Comparison of ENCODE assay signal across 8 cellular contexts in the genomic region with DNA sequence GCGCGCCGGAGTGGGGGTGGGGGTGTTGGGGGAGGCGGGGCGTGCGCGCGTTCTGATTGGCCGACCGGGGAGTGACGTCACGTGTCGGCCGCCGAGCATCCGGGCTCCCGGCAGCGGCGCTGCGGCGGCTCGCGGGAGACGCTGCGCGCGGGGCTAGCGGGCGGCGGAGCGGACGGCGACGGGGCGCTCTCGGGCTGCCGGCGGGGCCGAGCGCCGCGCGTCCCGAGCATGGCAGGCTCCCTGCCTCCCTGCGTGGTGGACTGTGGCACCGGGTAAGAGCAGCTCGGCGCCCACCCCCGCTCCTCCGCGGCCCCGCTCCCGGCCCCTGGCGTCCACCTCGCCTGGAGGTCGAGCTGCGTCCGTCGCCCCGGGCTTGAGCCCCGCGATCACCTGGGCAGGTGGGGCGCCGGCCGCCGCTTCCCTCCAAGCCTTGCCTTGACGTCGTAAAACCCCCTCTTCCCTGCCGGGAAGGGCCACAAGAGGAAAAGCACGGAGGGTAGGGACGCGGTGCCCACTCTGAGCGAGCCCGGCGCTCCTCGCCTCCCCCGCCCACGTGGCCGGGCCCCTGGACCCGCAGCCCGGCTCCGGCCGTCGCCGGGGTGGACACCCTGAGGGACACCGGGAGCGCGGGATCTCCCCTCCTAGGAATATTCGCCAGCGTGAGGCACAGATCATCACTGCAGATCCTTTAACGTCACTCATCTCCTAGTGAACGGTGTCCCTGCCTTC. TPM values are rescaled to one million over a fixed set of nuclear protein-coding genes. Genes with fewer than 3 reads are reported as not detected.
DNase-seq lines count a peak whose midpoint lies in the region; ATAC-seq and TF ChIP-seq lines count a peak whose summit lies in the region.

A gene (plus strand): TSS at position 98 of the 729 bp plus-strand sequence. CDS start 131 bp downstream, at position 229.

- H3K4me3 Mint-ChIP-seq in WTC11 (peak within 1 kb of the TSS; percentile 86), immature natural killer cell (peak within 1 kb of the TSS; percentile 94 to 98 (median 95))

- H3K27ac ChIP-seq in mammary epithelial cell (ENCODE audit: insufficient read depth, low read depth, low read length) (peak within 1 kb of the TSS; percentile 72), smooth muscle cell (ENCODE audit: low read depth) (peak within 1 kb of the TSS; percentile 83)

- peak; percentile 76 for DNase-seq in NCI-H2029 (lab: John Stamatoyannopoulos, UW)
- DNase-seq in NCI-H2029 treated with DMSO at 0.1 percent for 48 hours (lab: John Stamatoyannopoulos, UW) = no peak
- peak; percentile 57 for DNase-seq in NCI-H146 treated with DMSO at 0.1 percent for 48 hours (lab: John Stamatoyannopoulos, UW; ENCODE audit: unreplicated experiment)
- DNase-seq in WTC11 (ENCODE audit: low spot score) = peak; percentile 83
- peak; percentile 76 for DNase-seq in mammary epithelial cell
- peak; percentile 87 to 91 (median 91) for DNase-seq in immature natural killer cell
- DNase-seq in smooth muscle cell (lab: John Stamatoyannopoulos, UW; ENCODE audit: unreplicated experiment) = peak; percentile 60

- H3K9me3 Mint-ChIP-seq in WTC11 = no peaks in the 10 kb centered on the region
- H3K9me3 Mint-ChIP-seq in immature natural killer cell = no peaks in the 10 kb centered on the region

- H4K20me1 ChIP-seq in mammary epithelial cell (ENCODE audit: insufficient read depth, low read length) (no peaks in the 10 kb centered on the region), smooth muscle cell (ENCODE audit: low read depth) (no peaks in the 10 kb centered on the region)

- peak within 1 kb of the TSS; percentile 74 for H3K9ac ChIP-seq in mammary epithelial cell (ENCODE audit: insufficient read depth, low read length)
- H3K9ac ChIP-seq in smooth muscle cell (ENCODE audit: low read depth) = peak within 1 kb of the TSS; percentile 95

- H3K27me3 ChIP-seq in mammary epithelial cell (ENCODE audit: insufficient read depth, low read length) = no peaks in the 10 kb centered on the region
- no peaks in the 10 kb centered on the region for H3K27me3 ChIP-seq in smooth muscle cell (ENCODE audit: low read depth)

- BruUV-seq in mammary epithelial cell (replicated peaks; lab: Mats Ljungman, UMichigan) = no TSS peak

- intact Hi-C loops in mammary epithelial cell (cut with micrococcal nuclease) = loop anchor here (5.0 kb wide), 1 partner anchor 423 kb away; no protein-coding TSS in a partner anchor

- H3K79me2 ChIP-seq in mammary epithelial cell (ENCODE audit: insufficient read depth, low read length) (peaks cover 22% of the 10 kb centered on the region), smooth muscle cell (ENCODE audit: low read depth) (peaks cover 10% of the 10 kb centered on the region)

- H3K36me3 Mint-ChIP-seq in WTC11 (no peaks in the 10 kb centered on the region), immature natural killer cell (no peaks in the 10 kb centered on the region)

- H3K4me2 ChIP-seq in mammary epithelial cell (ENCODE audit: insufficient read depth, low read depth, low read length) (peak within 1 kb of the TSS; percentile 84), smooth muscle cell (peak within 1 kb of the TSS; percentile 96)

- H3K9me3 ChIP-seq in mammary epithelial cell (replicated peaks; ENCODE audit: insufficient read depth, low read length) = no peaks in the 10 kb centered on the region
- no peaks in the 10 kb centered on the region for H3K9me3 ChIP-seq in smooth muscle cell (replicated peaks; ENCODE audit: low read depth)

- in situ Hi-C loops in mammary epithelial cell (cut with MboI; ENCODE audit: low sequenced_read_pairs in 2 of 2) = no loop called here

- H3K27ac Mint-ChIP-seq in WTC11 (peak within 1 kb of the TSS; percentile 91), immature natural killer cell (peak within 1 kb of the TSS; percentile 90 to 98 (median 96))

- peaks cover 19% of the 10 kb centered on the region for H3K4me1 ChIP-seq in mammary epithelial cell (ENCODE audit: insufficient read depth, low read length)
- peaks cover 12% of the 10 kb centered on the region for H3K4me1 ChIP-seq in smooth muscle cell (ENCODE audit: low read depth)

- dilution Hi-C loops in mammary epithelial cell (cut with HindIII; ENCODE audit: low sequenced_read_pairs) = no loop called here

- TF ChIP-seq CTCF in WTC11 (IDR thresholded peaks at IDR 0.05) = no peak
- no peak for TF ChIP-seq CTCF in mammary epithelial cell (conservative IDR thresholded peaks at IDR 0.05 in 1 of 2, IDR thresholded peaks at IDR 0.05 in 1 of 2; ENCODE audit: extremely low read depth in 1 of 2, insufficient read depth in 1 of 2, low read depth in 1 of 2, low read length in 2 of 2)
- TF ChIP-seq CTCF in smooth muscle cell (IDR thresholded peaks at IDR 0.05; ENCODE audit: borderline replicate concordance, insufficient read depth, poor library complexity, severe bottlenecking) = no peak

- H3K4me1 Mint-ChIP-seq in WTC11 = peaks cover 19% of the 10 kb centered on the region
- H3K4me1 Mint-ChIP-seq in immature natural killer cell = peaks cover 16% of the 10 kb centered on the region in 2 donors

- H3F3A ChIP-seq in smooth muscle cell (ENCODE audit: low read depth) = no peaks in the 10 kb centered on the region

- WGBS in mammary epithelial cell (ENCODE audit: low coverage, missing lambda C conversion rate) = 2% methylated on average over 17 of the region's 92 CpGs
- 1% methylated on average over 71 of the region's 92 CpGs for WGBS in smooth muscle cell (ENCODE audit: low lambda C conversion rate)

- POLR2A ChIA-PET in WTC11 (lab: Charles Lee) = interaction anchor here (0.6 kb wide), 1 partner anchor 87 kb away, joined by 3 read pairs; no protein-coding TSS in a partner anchor

- ATAC-seq in HG02678 (IDR thresholded peaks at IDR 0.05; ENCODE audit: unreplicated experiment) (peak; percentile 79), WTC11 (peak; percentile 86)

- CTCF ChIA-PET in WTC11 (lab: Charles Lee) = no interaction called here
- CTCF ChIA-PET in mammary epithelial cell (lab: Charles Lee; ENCODE audit: low non-redundant PET) = no interaction called here

- H3K4me3 ChIP-seq in mammary epithelial cell (replicated peaks in 1 of 3; ENCODE audit: insufficient read depth in 1 of 3, low read depth in 2 of 3, low read length in 3 of 3) (peak within 1 kb of the TSS; percentile 72 to 96 (median 90)), smooth muscle cell (peak within 1 kb of the TSS; percentile 88)

- no peaks in the 10 kb centered on the region; the same call in 1 of the 2 replicates for H3K27me3 Mint-ChIP-seq in WTC11 (ENCODE audit: low read depth)
- peaks cover 5 to 16% (median 12%) of the 10 kb centered on the region in 3 donors for H3K27me3 Mint-ChIP-seq in immature natural killer cell (ENCODE audit: low read depth in 3 of 3)

- H2AFZ ChIP-seq in mammary epithelial cell (ENCODE audit: low read depth, low read length) = peak within 1 kb of the TSS; percentile 93
- H2AFZ ChIP-seq in smooth muscle cell (ENCODE audit: low read depth) = peak within 1 kb of the TSS; percentile 100

- H3K36me3 ChIP-seq in mammary epithelial cell (ENCODE audit: insufficient read depth, low read length) (no peaks in the 10 kb centered on the region), smooth muscle cell (ENCODE audit: low read depth) (no peaks in the 10 kb centered on the region)

TF ChIP-seq in WTC11, 78 proteins besides CTCF, POLR2A, EP300 and RAD21 (continues in another document):
- peak; percentile 49; the same call in 1 of the 2 replicates for TF ChIP-seq FOXK1 (CRISPR knock-in tag; IDR thresholded peaks at IDR 0.05)
- TF ChIP-seq, protein P1, sequence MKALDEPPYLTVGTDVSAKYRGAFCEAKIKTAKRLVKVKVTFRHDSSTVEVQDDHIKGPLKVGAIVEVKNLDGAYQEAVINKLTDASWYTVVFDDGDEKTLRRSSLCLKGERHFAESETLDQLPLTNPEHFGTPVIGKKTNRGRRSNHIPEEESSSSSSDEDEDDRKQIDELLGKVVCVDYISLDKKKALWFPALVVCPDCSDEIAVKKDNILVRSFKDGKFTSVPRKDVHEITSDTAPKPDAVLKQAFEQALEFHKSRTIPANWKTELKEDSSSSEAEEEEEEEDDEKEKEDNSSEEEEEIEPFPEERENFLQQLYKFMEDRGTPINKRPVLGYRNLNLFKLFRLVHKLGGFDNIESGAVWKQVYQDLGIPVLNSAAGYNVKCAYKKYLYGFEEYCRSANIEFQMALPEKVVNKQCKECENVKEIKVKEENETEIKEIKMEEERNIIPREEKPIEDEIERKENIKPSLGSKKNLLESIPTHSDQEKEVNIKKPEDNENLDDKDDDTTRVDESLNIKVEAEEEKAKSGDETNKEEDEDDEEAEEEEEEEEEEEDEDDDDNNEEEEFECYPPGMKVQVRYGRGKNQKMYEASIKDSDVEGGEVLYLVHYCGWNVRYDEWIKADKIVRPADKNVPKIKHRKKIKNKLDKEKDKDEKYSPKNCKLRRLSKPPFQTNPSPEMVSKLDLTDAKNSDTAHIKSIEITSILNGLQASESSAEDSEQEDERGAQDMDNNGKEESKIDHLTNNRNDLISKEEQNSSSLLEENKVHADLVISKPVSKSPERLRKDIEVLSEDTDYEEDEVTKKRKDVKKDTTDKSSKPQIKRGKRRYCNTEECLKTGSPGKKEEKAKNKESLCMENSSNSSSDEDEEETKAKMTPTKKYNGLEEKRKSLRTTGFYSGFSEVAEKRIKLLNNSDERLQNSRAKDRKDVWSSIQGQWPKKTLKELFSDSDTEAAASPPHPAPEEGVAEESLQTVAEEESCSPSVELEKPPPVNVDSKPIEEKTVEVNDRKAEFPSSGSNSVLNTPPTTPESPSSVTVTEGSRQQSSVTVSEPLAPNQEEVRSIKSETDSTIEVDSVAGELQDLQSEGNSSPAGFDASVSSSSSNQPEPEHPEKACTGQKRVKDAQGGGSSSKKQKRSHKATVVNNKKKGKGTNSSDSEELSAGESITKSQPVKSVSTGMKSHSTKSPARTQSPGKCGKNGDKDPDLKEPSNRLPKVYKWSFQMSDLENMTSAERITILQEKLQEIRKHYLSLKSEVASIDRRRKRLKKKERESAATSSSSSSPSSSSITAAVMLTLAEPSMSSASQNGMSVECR (CRISPR knock-in tag; IDR thresholded peaks at IDR 0.05; ENCODE audit: borderline replicate concordance) = peak; percentile 38; the same call in 1 of the 2 replicates
- TF ChIP-seq, protein P2, sequence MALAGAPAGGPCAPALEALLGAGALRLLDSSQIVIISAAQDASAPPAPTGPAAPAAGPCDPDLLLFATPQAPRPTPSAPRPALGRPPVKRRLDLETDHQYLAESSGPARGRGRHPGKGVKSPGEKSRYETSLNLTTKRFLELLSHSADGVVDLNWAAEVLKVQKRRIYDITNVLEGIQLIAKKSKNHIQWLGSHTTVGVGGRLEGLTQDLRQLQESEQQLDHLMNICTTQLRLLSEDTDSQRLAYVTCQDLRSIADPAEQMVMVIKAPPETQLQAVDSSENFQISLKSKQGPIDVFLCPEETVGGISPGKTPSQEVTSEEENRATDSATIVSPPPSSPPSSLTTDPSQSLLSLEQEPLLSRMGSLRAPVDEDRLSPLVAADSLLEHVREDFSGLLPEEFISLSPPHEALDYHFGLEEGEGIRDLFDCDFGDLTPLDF (CRISPR knock-in tag; IDR thresholded peaks at IDR 0.05) = no peak

RNA-seq across cellular contexts. Expression of the gene that starts here (rescaled TPM):
- total RNA-seq in WTC11 (2021) (28.2 to 31.5 TPM (median 29.3 TPM) in 3 replicates), mammary epithelial cell (10 to 100 TPM in 1 of 2 donors, 1 to 10 TPM in 1; 7.4 to 10.3 TPM), smooth muscle cell (7.2 and 14.7 TPM in 2 replicates)
- polyA plus RNA-seq in mammary epithelial cell (5.0 TPM), immature natural killer cell (1 to 10 TPM; 5.3 to 8.1 (median 7.5) TPM), smooth muscle cell (10.5 and 11.9 TPM in 2 replicates)
- not detected for polyA minus RNA-seq in mammary epithelial cell
